Comparison of ENCODE assay signal across 22 cellular contexts in the genomic region with DNA sequence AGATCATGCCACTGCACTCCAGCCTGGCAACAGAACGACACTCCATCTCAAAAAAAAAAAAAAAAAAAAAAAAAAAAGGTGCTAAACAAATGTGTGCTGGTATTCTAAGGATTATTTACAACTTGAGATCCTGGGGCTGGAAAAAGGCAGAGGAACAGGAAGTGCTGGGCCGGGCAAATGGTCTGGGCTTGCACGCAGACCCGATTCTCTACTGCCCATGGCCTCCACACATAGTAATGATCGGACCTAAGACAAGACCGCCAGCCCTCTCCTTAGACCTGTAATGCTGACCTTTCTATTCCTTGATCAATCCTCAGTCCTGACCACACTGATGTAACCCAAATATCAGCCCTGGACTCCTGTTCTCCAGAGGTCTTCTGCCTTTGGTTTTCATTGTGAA.
"Had no signal": no experiment of that assay in that cellular context is flagged by ENCODE, and none has a peak within 500 bp of the region (broad histone marks: within the 10 kb centered on the region; RNA-seq: fewer than 3 reads in every experiment).

No MANE protein-coding gene starts in this region.

- ATAC-seq: esophagus mucosa, heart left ventricle, left lung, lower lobe of right lung had no signal

- H3K27me3 Mint-ChIP-seq: type B pancreatic cell had no signal

- DNase-seq: dorsolateral prefrontal cortex; effector CD8-positive, alpha-beta T cell; heart left ventricle; hypothalamus; islet precursor cell; left lung; lower lobe of right lung; sigmoid colon; stimulated activated CD4-positive, alpha-beta T cell treated with anti-CD3 and anti-CD28 coated beads, Interleukin-12 subunit alpha, Interleukin-12 subunit beta, amount 100 ng/mL, for 4 hours; stimulated activated naive CD4-positive, alpha-beta T cell; stomach; uterus had no signal

- FAIRE-seq: frontal cortex had no signal

- H3K4me1 ChIP-seq: uterus had no signal

- H3K9me3 ChIP-seq: heart left ventricle, left lung, lower lobe of right lung, right atrium auricular region, sigmoid colon, stomach, suprapubic skin, thyroid gland, uterus had no signal

- H3K4me3 Mint-ChIP-seq: memory B cell, mesothelial cell of epicardium, type B pancreatic cell had no signal

- H3K4me3 ChIP-seq: coronary artery, dorsolateral prefrontal cortex, heart left ventricle, left lung, lower lobe of right lung, right atrium auricular region, sigmoid colon, skin epidermis, stomach, suprapubic skin, thyroid gland, uterus had no signal

- H3K27ac Mint-ChIP-seq: memory B cell had no signal

- H3K27me3 ChIP-seq: heart left ventricle, left lung, right atrium auricular region, sigmoid colon, suprapubic skin, thyroid gland, uterus had no signal

- H3K36me3 ChIP-seq: heart left ventricle, left lung, lower lobe of right lung, right atrium auricular region, sigmoid colon, stomach, suprapubic skin, thyroid gland, uterus had no signal

- H3K36me3 Mint-ChIP-seq: memory B cell, mesothelial cell of epicardium, type B pancreatic cell had no signal

- H3K4me1 Mint-ChIP-seq: memory B cell had no signal

- H3K9me3 Mint-ChIP-seq: memory B cell, mesothelial cell of epicardium, type B pancreatic cell had no signal
